8 cellular contexts compared by ENCODE assay signal in genomic region chr4:75724867-75725724, GRCh38. TPM values are rescaled to one million over a fixed set of nuclear protein-coding genes. Genes with fewer than 3 reads are reported as not detected.
DNase-seq lines count a peak whose midpoint lies in the region; ATAC-seq and TF ChIP-seq lines count a peak whose summit lies in the region.

No MANE protein-coding gene starts in this region.

- peak overlapping the region; percentile 99 for H3K4me3 Mint-ChIP-seq in activated CD8-positive, alpha-beta memory T cell treated with anti-CD3 and anti-CD28 coated beads, Interleukin-2, amount 10 ng/mL, durations not matched to agents 7 days and 5 days

- H3K27ac Mint-ChIP-seq in activated CD8-positive, alpha-beta memory T cell treated with anti-CD3 and anti-CD28 coated beads, Interleukin-2, amount 10 ng/mL, durations not matched to agents 7 days and 5 days: peak overlapping the region; percentile 99

- POLR2A ChIA-PET in AG04449 (lab: Yijun Ruan, JAX): interaction anchor here (0.9 to 3.2 kb wide), 8 partner anchors 11 to 211 kb away, joined by 3 to 19 read pairs (median 6); partner anchors contain the start of genes RCHY1 and THAP6

- H3K9me3 Mint-ChIP-seq in activated CD8-positive, alpha-beta memory T cell treated with anti-CD3 and anti-CD28 coated beads, Interleukin-2, amount 10 ng/mL, durations not matched to agents 7 days and 5 days (ENCODE audit: low read depth): no peaks in the 10 kb centered on the region

- CTCF ChIA-PET in AG04449 (lab: Yijun Ruan, JAX): interaction anchor here (0.8 to 3.8 kb wide), 24 partner anchors 11 to 156 kb away, joined by 3 to 63 read pairs (median 10); partner anchors contain the start of gene G3BP2
- CTCF ChIA-PET in activated CD8-positive, alpha-beta memory T cell treated with anti-CD3 and anti-CD28 coated beads, Interleukin-2, amount 10 ng/mL, durations not matched to agents 7 days and 5 days (lab: Charles Lee): interaction anchor here (0.8 to 3.7 kb wide), 17 partner anchors 9 to 488 kb away, joined by 3 to 55 read pairs (median 6); partner anchors contain the start of genes CDKL2, G3BP2, RCHY1 and THAP6

- no peaks in the 10 kb centered on the region for H3K27me3 ChIP-seq in mononuclear cell (ENCODE audit: insufficient read depth, low read length)

- H3K4me1 ChIP-seq in mononuclear cell (ENCODE audit: insufficient read depth, low read length): peaks cover 27% of the 10 kb centered on the region

- peaks cover 50% of the 10 kb centered on the region for H3K4me1 Mint-ChIP-seq in activated CD8-positive, alpha-beta memory T cell treated with anti-CD3 and anti-CD28 coated beads, Interleukin-2, amount 10 ng/mL, durations not matched to agents 7 days and 5 days

- H3K27me3 Mint-ChIP-seq in activated CD8-positive, alpha-beta memory T cell treated with anti-CD3 and anti-CD28 coated beads, Interleukin-2, amount 10 ng/mL, durations not matched to agents 7 days and 5 days: no peaks in the 10 kb centered on the region

- no peak for DNase-seq in AG04449 (ENCODE audit: low read depth, low spot score)
- DNase-seq in NCI-H510A treated with DMSO at 0.1 percent for 48 hours (lab: John Stamatoyannopoulos, UW): peak; percentile 49
- peak; percentile 76 for DNase-seq in activated CD8-positive, alpha-beta memory T cell treated with anti-CD3 and anti-CD28 coated beads, Interleukin-2, amount 10 ng/mL, durations not matched to agents 7 days and 5 days
- DNase-seq in epithelial cell of esophagus (ENCODE audit: low read depth): peak; percentile 75
- peak; percentile 12 to 22 for DNase-seq in stimulated activated CD8-positive, alpha-beta memory T cell treated with anti-CD3 and anti-CD28 coated beads, Interleukin-2, amount 100 ng/mL, for 1 hour (ENCODE audit: low read depth in 2 of 2)

- peak overlapping the region; percentile 99 for H3K4me3 ChIP-seq in AG04449 (ENCODE audit: low read depth, low read length)
- H3K4me3 ChIP-seq in epithelial cell of esophagus (ENCODE audit: low read length): peak overlapping the region; percentile 98
- H3K4me3 ChIP-seq in mononuclear cell (ENCODE audit: low read length): peak overlapping the region; percentile 98

- TF ChIP-seq CTCF in AG04449 (IDR thresholded peaks at IDR 0.05; ENCODE audit: insufficient read depth, low read length, missing control alignments): no peak
- no peak for TF ChIP-seq CTCF in epithelial cell of esophagus (IDR thresholded peaks at IDR 0.05; ENCODE audit: insufficient read depth, low read depth, low read length, missing control alignments)

- H3K36me3 Mint-ChIP-seq in activated CD8-positive, alpha-beta memory T cell treated with anti-CD3 and anti-CD28 coated beads, Interleukin-2, amount 10 ng/mL, durations not matched to agents 7 days and 5 days: peaks cover 19% of the 10 kb centered on the region

- H3K9me3 ChIP-seq in mononuclear cell (ENCODE audit: low read depth, low read length): no peaks in the 10 kb centered on the region

- ATAC-seq in GM18861 (IDR thresholded peaks at IDR 0.05; ENCODE audit: unreplicated experiment): peak; percentile 31
- ATAC-seq in HG03097 (IDR thresholded peaks at IDR 0.05; ENCODE audit: low FRiP score, unreplicated experiment): peak; percentile 48
- peak; percentile 52 for ATAC-seq in activated CD8-positive, alpha-beta memory T cell treated with anti-CD3 and anti-CD28 coated beads, Interleukin-2, amount 10 ng/mL, durations not matched to agents 7 days and 5 days

RNA-seq across cellular contexts. Expression of gene USO1, which starts 0.7 kb away (rescaled TPM):
- total RNA-seq in activated CD8-positive, alpha-beta memory T cell treated with anti-CD3 and anti-CD28 coated beads, Interleukin-2, amount 10 ng/mL, durations not matched to agents 7 days and 5 days: 10 to 100 TPM; 30.1 to 43.1 TPM
- total RNA-seq in mononuclear cell: 15.5 TPM

RNA-seq across cellular contexts. Expression of gene G3BP2, which starts 51.9 kb away (rescaled TPM):
- total RNA-seq in activated CD8-positive, alpha-beta memory T cell treated with anti-CD3 and anti-CD28 coated beads, Interleukin-2, amount 10 ng/mL, durations not matched to agents 7 days and 5 days: 100 to 1,000 TPM; 148 to 230 TPM
- 228 TPM for total RNA-seq in mononuclear cell
